10 cellular contexts compared by ENCODE assay signal in the genomic region with DNA sequence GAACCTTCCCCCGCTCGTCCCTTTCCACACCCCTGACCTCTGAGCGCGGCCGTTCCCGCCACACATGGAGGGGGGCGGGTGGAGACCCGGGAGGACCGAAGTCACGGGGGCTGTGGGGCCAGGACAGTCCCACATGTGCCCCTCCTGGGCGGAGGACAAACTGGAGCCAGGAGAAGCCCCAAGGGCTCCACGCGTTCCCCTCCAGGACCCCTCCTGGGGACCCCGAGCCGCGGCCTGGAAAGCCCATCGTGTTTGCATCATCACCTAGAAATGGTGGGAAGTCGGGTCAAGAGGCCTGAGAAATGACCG. TPM values are rescaled to one million over a fixed set of nuclear protein-coding genes. Genes with fewer than 3 reads are reported as not detected.
A peak's percentile ranks its signal among the peaks of the same experiment; 100 is the strongest.
DNase-seq lines count a peak whose midpoint lies in the region; ATAC-seq, FAIRE-seq and TF ChIP-seq lines count a peak whose summit lies in the region.
"Had no signal": no experiment of that assay in that cellular context is flagged by ENCODE, and none has a peak within 500 bp of the region (broad histone marks: within the 10 kb centered on the region; RNA-seq: fewer than 3 reads in every experiment).

No MANE protein-coding gene starts in this region.

- TF ChIP-seq POLR2A in endothelial cell of umbilical vein (IDR thresholded peaks at IDR 0.05; ENCODE audit: low read depth, low read length) = no peak

- H3K4me1 ChIP-seq in Caco-2 (peaks cover 12% of the 10 kb centered on the region; the same call in 1 of the 2 replicates), PC-9 (replicated peaks; ENCODE audit: insufficient read depth) (no peaks in the 10 kb centered on the region; the same call in 1 of the 2 replicates), endothelial cell of umbilical vein (ENCODE audit: control insufficient read depth, extremely low read depth, insufficient read depth, low read length) (peaks cover 7% of the 10 kb centered on the region)

- DNase-seq in Caco-2 = no peak
- DNase-seq in PC-9 = no peak
- no peak for DNase-seq in endothelial cell of umbilical vein (ENCODE audit: low read depth, low spot score)
- DNase-seq in progenitor cell of endocrine pancreas (ENCODE audit: low spot score, unreplicated experiment) = no peak
- no peak for DNase-seq in SKM-1 (lab: John Stamatoyannopoulos, UW; ENCODE audit: unreplicated experiment)
- DNase-seq in activated gamma-delta T cell (lab: John Stamatoyannopoulos, UW) = no peak
- DNase-seq in foreskin melanocyte = no peak
- DNase-seq: NCI-H2227 treated with DMSO at 0.1 percent for 48 hours had no signal

- CTCF ChIA-PET in Caco-2 (lab: Charles Lee) = no interaction called here
- CTCF ChIA-PET in PC-9 (lab: Charles Lee) = interaction anchor here (0.6 kb wide), 1 partner anchor 125 kb away, joined by 7 read pairs; no protein-coding TSS in a partner anchor
- CTCF ChIA-PET in endothelial cell of umbilical vein (lab: Charles Lee) = interaction anchor here (0.8 to 12.9 kb wide), 5 partner anchors 15 to 122 kb away, joined by 3 to 260 read pairs (median 5); no protein-coding TSS in a partner anchor

- dilution Hi-C loops in endothelial cell of umbilical vein (cut with MboI; ENCODE audit: extremely low pct_ligation_motif_present, low sequenced_read_pairs) = no loop called here

- H3K27me3 ChIP-seq in Caco-2 (replicated peaks; ENCODE audit: control insufficient read depth, insufficient read depth, low read length) (no peaks in the 10 kb centered on the region), PC-9 (ENCODE audit: insufficient read depth, low read depth) (peaks cover 21% of the 10 kb centered on the region), endothelial cell of umbilical vein (ENCODE audit: control insufficient read depth in 2 of 2, insufficient read depth in 2 of 2, low read length in 2 of 2) (no peaks in the 10 kb centered on the region)

- intact Hi-C loops in Caco-2 (cut with micrococcal nuclease; ENCODE audit: unreplicated experiment) = no loop called here
- intact Hi-C loops in PC-9 (cut with micrococcal nuclease; ENCODE audit: unreplicated experiment) = no loop called here
- intact Hi-C loops in endothelial cell of umbilical vein (cut with micrococcal nuclease) = no loop called here

- POLR2A ChIA-PET in Caco-2 (lab: Charles Lee) = no interaction called here
- POLR2A ChIA-PET in PC-9 (lab: Charles Lee; ENCODE audit: unreplicated experiment) = no interaction called here
- POLR2A ChIA-PET in endothelial cell of umbilical vein (lab: Charles Lee) = interaction anchor here (0.6 kb wide), 1 partner anchor 19 kb away, joined by 3 read pairs; no protein-coding TSS in a partner anchor

- H3F3A ChIP-seq in PC-9 (ENCODE audit: insufficient read depth, low read depth) = no peaks in the 10 kb centered on the region; the same call in 1 of the 2 replicates

- no peak overlapping the region; the same call in 1 of the 2 replicates for H2AFZ ChIP-seq in PC-9
- H2AFZ ChIP-seq in endothelial cell of umbilical vein (ENCODE audit: low read depth, low read length) = peak overlapping the region; percentile 86

- H3K4me3 ChIP-seq in Caco-2 (ENCODE audit: low read depth, low read length) (no peak overlapping the region), PC-9 (peak overlapping the region; percentile 41; the same call in 1 of the 2 replicates), endothelial cell of umbilical vein (replicated peaks in 1 of 3; ENCODE audit: insufficient read depth in 1 of 3, low read depth in 1 of 3, low read length in 3 of 3) (peak overlapping the region in 2 of 3 experiments; percentile 19 to 77)
- H3K4me3 ChIP-seq: lung had no signal

- H3K79me2 ChIP-seq in PC-9 (ENCODE audit: low read depth) (no peaks in the 10 kb centered on the region), endothelial cell of umbilical vein (ENCODE audit: control insufficient read depth, insufficient read depth, low read length) (no peaks in the 10 kb centered on the region)

- H3K9ac ChIP-seq in endothelial cell of umbilical vein (replicated peaks; ENCODE audit: extremely low read depth, insufficient read depth, low read length) = no peak overlapping the region

- H3K9me2 ChIP-seq in PC-9 (ENCODE audit: insufficient read depth) = no peaks in the 10 kb centered on the region

- no peak for TF ChIP-seq CTCF in Caco-2 (IDR thresholded peaks at IDR 0.05; ENCODE audit: insufficient read depth in 1 of 2, low read depth in 1 of 2, low read length in 1 of 2, severe bottlenecking in 1 of 2, unreplicated experiment in 1 of 2)
- TF ChIP-seq CTCF in PC-9 (conservative IDR thresholded peaks at IDR 0.05) = no peak
- TF ChIP-seq CTCF in endothelial cell of umbilical vein (IDR thresholded peaks at IDR 0.05; ENCODE audit: extremely low read depth in 1 of 2, insufficient read depth in 1 of 2, low read depth in 1 of 2, low read length in 2 of 2) = no peak
- no peak for TF ChIP-seq CTCF in progenitor cell of endocrine pancreas (IDR thresholded peaks at IDR 0.05; ENCODE audit: unreplicated experiment)

- ATAC-seq in GM21390 (IDR thresholded peaks at IDR 0.05; ENCODE audit: unreplicated experiment) = no peak

- H3K9me3 Mint-ChIP-seq in Caco-2 (ENCODE audit: unreplicated experiment) = no peaks in the 10 kb centered on the region
- no peaks in the 10 kb centered on the region for H3K9me3 Mint-ChIP-seq in progenitor cell of endocrine pancreas (ENCODE audit: low read depth)

- no peaks in the 10 kb centered on the region for H3K9me3 ChIP-seq in Caco-2
- no peaks in the 10 kb centered on the region for H3K9me3 ChIP-seq in PC-9 (ENCODE audit: insufficient read depth, low read depth)
- no peaks in the 10 kb centered on the region for H3K9me3 ChIP-seq in endothelial cell of umbilical vein (replicated peaks; ENCODE audit: control insufficient read depth, insufficient read depth, low read length)

- H3K4me2 ChIP-seq in PC-9 (peak overlapping the region; percentile 66), endothelial cell of umbilical vein (ENCODE audit: insufficient read depth, low read length) (peak overlapping the region; percentile 38)

- FAIRE-seq in endothelial cell of umbilical vein (lab: Jason Lieb, UNC) = no peak

- no peaks in the 10 kb centered on the region for H3K36me3 ChIP-seq in Caco-2 (ENCODE audit: control insufficient read depth, insufficient read depth, low read length)
- H3K36me3 ChIP-seq in PC-9 (ENCODE audit: low read depth) = no peaks in the 10 kb centered on the region
- no peaks in the 10 kb centered on the region for H3K36me3 ChIP-seq in endothelial cell of umbilical vein (ENCODE audit: control insufficient read depth in 2 of 2, extremely low read depth in 1 of 2, insufficient read depth in 2 of 2, low read length in 2 of 2)

- H3K27ac Mint-ChIP-seq in Caco-2 (ENCODE audit: unreplicated experiment) (no peak overlapping the region), progenitor cell of endocrine pancreas (no peak overlapping the region)

- H3K4me1 Mint-ChIP-seq in Caco-2 (ENCODE audit: low read depth, unreplicated experiment) (peaks cover 12% of the 10 kb centered on the region), progenitor cell of endocrine pancreas (ENCODE audit: low read depth) (peaks cover 2% of the 10 kb centered on the region)

- no peak overlapping the region for H3K27ac ChIP-seq in PC-9
- H3K27ac ChIP-seq in endothelial cell of umbilical vein (ENCODE audit: insufficient read depth, low read depth, low read length) = no peak overlapping the region

- H4K20me1 ChIP-seq in PC-9 (ENCODE audit: insufficient read depth) (no peaks in the 10 kb centered on the region), endothelial cell of umbilical vein (replicated peaks; ENCODE audit: control insufficient read depth, extremely low read depth, insufficient read depth, low read length) (no peaks in the 10 kb centered on the region)

- no peaks in the 10 kb centered on the region for H3K9me1 ChIP-seq in endothelial cell of umbilical vein (replicated peaks; ENCODE audit: control insufficient read depth, extremely low read depth, insufficient read depth, low read length)

- H3K4me3 Mint-ChIP-seq in Caco-2 (ENCODE audit: unreplicated experiment) = peak overlapping the region; percentile 51
- peak overlapping the region; percentile 67 for H3K4me3 Mint-ChIP-seq in progenitor cell of endocrine pancreas (ENCODE audit: low read depth)

- BruUV-seq in Caco-2 (replicated peaks; lab: Mats Ljungman, UMichigan) = no TSS peak
- BruUV-seq in PC-9 (replicated peaks; lab: Mats Ljungman, UMichigan) = no TSS peak
- BruUV-seq in endothelial cell of umbilical vein (replicated peaks; lab: Mats Ljungman, UMichigan) = no TSS peak

- H3K36me3 Mint-ChIP-seq in Caco-2 (ENCODE audit: insufficient read depth, unreplicated experiment) (peaks cover 5% of the 10 kb centered on the region), progenitor cell of endocrine pancreas (ENCODE audit: insufficient read depth) (peaks cover 2% of the 10 kb centered on the region)

- H3K27me3 Mint-ChIP-seq in Caco-2 (ENCODE audit: insufficient read depth, unreplicated experiment) = no peaks in the 10 kb centered on the region
- H3K27me3 Mint-ChIP-seq in progenitor cell of endocrine pancreas = peaks cover 47% of the 10 kb centered on the region

TF ChIP-seq in endothelial cell of umbilical vein, 7 proteins besides CTCF, POLR2A, EP300 and RAD21:
- no peak for TF ChIP-seq GATA2 (IDR thresholded peaks at IDR 0.05; ENCODE audit: insufficient read depth, insufficient read length, low read depth, low read length)
- TF ChIP-seq POLR2AphosphoS5 (IDR thresholded peaks at IDR 0.05; ENCODE audit: insufficient read depth, low read depth, low read length) = no peak
- TF ChIP-seq MYC (IDR thresholded peaks at IDR 0.05; ENCODE audit: low read depth, low read length) = no peak
- no peak for TF ChIP-seq EZH2 (IDR thresholded peaks at IDR 0.05; ENCODE audit: borderline replicate concordance, low read depth, low read length, severe bottlenecking)
- TF ChIP-seq FOS (IDR thresholded peaks at IDR 0.05; ENCODE audit: borderline replicate concordance, insufficient read depth, low read length) = no peak
- TF ChIP-seq, protein P1, sequence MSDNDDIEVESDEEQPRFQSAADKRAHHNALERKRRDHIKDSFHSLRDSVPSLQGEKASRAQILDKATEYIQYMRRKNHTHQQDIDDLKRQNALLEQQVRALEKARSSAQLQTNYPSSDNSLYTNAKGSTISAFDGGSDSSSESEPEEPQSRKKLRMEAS (IDR thresholded peaks at IDR 0.05; ENCODE audit: insufficient read depth, insufficient read length) = no peak
- no peak for TF ChIP-seq JUN (IDR thresholded peaks at IDR 0.05; ENCODE audit: borderline replicate concordance, insufficient read depth, insufficient read length, low read depth)

RNA-seq across cellular contexts. Expression of a gene that starts 0.6 kb away (rescaled TPM):
- total RNA-seq in Caco-2 (2022) (71.3 and 78.3 TPM in 2 replicates), PC-9 (2021) (76.0 and 84.4 TPM in 2 replicates), endothelial cell of umbilical vein (78.9 and 96.8 TPM in 2 replicates), progenitor cell of endocrine pancreas (61.0 and 64.6 TPM in 2 replicates)
- 83.5 and 92.1 TPM in 2 replicates for polyA plus RNA-seq in endothelial cell of umbilical vein
- polyA plus RNA-seq in endothelial cell of umbilical vein (2011; cell fraction: cytosol; rRNA removed) = 63.1 and 82.2 TPM in 2 replicates
- 113 and 135 TPM in 2 replicates for polyA plus RNA-seq in endothelial cell of umbilical vein (2011; cell fraction: nucleus; rRNA removed)
- 75.4 and 78.7 TPM in 2 replicates for polyA plus RNA-seq in endothelial cell of umbilical vein (2012)
- 62.5 and 103 TPM in 2 replicates for polyA minus RNA-seq in endothelial cell of umbilical vein
- 38.5 TPM for polyA minus RNA-seq in endothelial cell of umbilical vein (2011; cell fraction: cytosol; rRNA and poly(A)+ RNA removed)
- polyA minus RNA-seq in endothelial cell of umbilical vein (2011; cell fraction: nucleus; rRNA and poly(A)+ RNA removed) = 53.5 and 71.9 TPM in 2 replicates
